13 cellular contexts compared by ENCODE assay signal in genomic region chr12:3107071-3107583, GRCh38. TPM values are rescaled to one million over a fixed set of nuclear protein-coding genes. Genes with fewer than 3 reads are reported as not detected.
DNase-seq lines count a peak whose midpoint lies in the region; FAIRE-seq and TF ChIP-seq lines count a peak whose summit lies in the region.
"Had no signal": no experiment of that assay in that cellular context is flagged by ENCODE, and none has a peak within 500 bp of the region (broad histone marks: within the 10 kb centered on the region; RNA-seq: fewer than 3 reads in every experiment).

No MANE protein-coding gene starts in this region.

- no peak overlapping the region for H2BK15ac ChIP-seq in mesenchymal stem cell (ENCODE audit: low read depth, poor library complexity, severe bottlenecking)

- no peak overlapping the region for H3K9ac ChIP-seq in mesenchymal stem cell (ENCODE audit: low read length)
- H3K9ac ChIP-seq in colonic mucosa (ENCODE audit: low read depth in 2 of 2, low read length in 2 of 2) = no peak overlapping the region

- H3K36me3 ChIP-seq in MG63 = no peaks in the 10 kb centered on the region
- peaks cover 0 to 3% of the 10 kb centered on the region in 2 experiments for H3K36me3 ChIP-seq in mesenchymal stem cell (ENCODE audit: control insufficient read depth in 1 of 2, insufficient read depth in 2 of 2, low read depth in 1 of 2, low read length in 2 of 2)
- no peaks in the 10 kb centered on the region for H3K36me3 ChIP-seq in colonic mucosa

- H3K23ac ChIP-seq in mesenchymal stem cell (ENCODE audit: low read length in 2 of 2) = no peak overlapping the region

- peaks cover 44% of the 10 kb centered on the region for H3K4me1 ChIP-seq in mesenchymal stem cell (ENCODE audit: control insufficient read depth, insufficient read depth, low read depth, low read length)
- no peaks in the 10 kb centered on the region for H3K4me1 ChIP-seq in colonic mucosa

- H3K14ac ChIP-seq in mesenchymal stem cell (ENCODE audit: low read length in 2 of 2) = peak overlapping the region in 1 of 2 experiments; percentile 71

- H3K27ac Mint-ChIP-seq in activated T-helper 1 cell treated with anti-CD3 and anti-CD28 coated beads, Interleukin-12 subunit alpha, Interleukin-12 subunit beta, Interleukin-2, Interleukin-4 antibody, amounts not matched to agents 30 ng/mL and 10 ng/mL and 1 ng/mL, durations not matched to agents 14 hours and 24 hours and 36 hours = no peak overlapping the region
- H3K27ac Mint-ChIP-seq: CD8-positive, alpha-beta T cell; stimulated activated naive CD8-positive, alpha-beta T cell treated with anti-CD3 and anti-CD28 coated beads, Interleukin-15, Interleukin-2, amounts not matched to agents 100 ng/mL and 50 ng/mL, for 24 hours had no signal

- H3K27ac ChIP-seq in mesenchymal stem cell (ENCODE audit: low read length, poor library complexity, severe bottlenecking) = peak overlapping the region; percentile 73
- no peak overlapping the region for H3K27ac ChIP-seq in colonic mucosa

- H3K27me3 ChIP-seq in MG63 = no peaks in the 10 kb centered on the region
- no peaks in the 10 kb centered on the region for H3K27me3 ChIP-seq in mesenchymal stem cell (ENCODE audit: control insufficient read depth in 1 of 2, insufficient read depth in 1 of 2, low read length in 2 of 2)
- no peaks in the 10 kb centered on the region for H3K27me3 ChIP-seq in colonic mucosa

- no peaks in the 10 kb centered on the region for H3K4me1 Mint-ChIP-seq in activated T-helper 1 cell treated with anti-CD3 and anti-CD28 coated beads, Interleukin-12 subunit alpha, Interleukin-12 subunit beta, Interleukin-2, Interleukin-4 antibody, amounts not matched to agents 30 ng/mL and 10 ng/mL and 1 ng/mL, durations not matched to agents 14 hours and 24 hours and 36 hours (ENCODE audit: low read depth)

- H4K8ac ChIP-seq in mesenchymal stem cell (ENCODE audit: low read length) = peak overlapping the region; percentile 2

- no peak overlapping the region for H3K4ac ChIP-seq in mesenchymal stem cell (ENCODE audit: low read depth in 1 of 2, low read length in 2 of 2)

- no peak overlapping the region for H2AFZ ChIP-seq in mesenchymal stem cell (ENCODE audit: low read depth, low read length)

- H3K4me2 ChIP-seq in mesenchymal stem cell (ENCODE audit: low read length, poor library complexity, severe bottlenecking) = peak overlapping the region; percentile 33

- FAIRE-seq in D721Med (lab: Jason Lieb, UNC) = no peak
- FAIRE-seq: GM12892 had no signal

- WGBS in mesenchymal stem cell = 27% methylated on average over 13 of the region's 14 CpGs

- no peak overlapping the region for H2BK5ac ChIP-seq in mesenchymal stem cell (ENCODE audit: low read depth, low read length, poor library complexity, severe bottlenecking)

- no peak overlapping the region for H3K4me3 Mint-ChIP-seq in activated T-helper 1 cell treated with anti-CD3 and anti-CD28 coated beads, Interleukin-12 subunit alpha, Interleukin-12 subunit beta, Interleukin-2, Interleukin-4 antibody, amounts not matched to agents 30 ng/mL and 10 ng/mL and 1 ng/mL, durations not matched to agents 14 hours and 24 hours and 36 hours
- H3K4me3 Mint-ChIP-seq: CD8-positive, alpha-beta T cell; stimulated activated naive CD8-positive, alpha-beta T cell treated with anti-CD3 and anti-CD28 coated beads, Interleukin-15, Interleukin-2, amounts not matched to agents 100 ng/mL and 50 ng/mL, for 24 hours had no signal

- peak overlapping the region; percentile 65 for H2AK5ac ChIP-seq in mesenchymal stem cell (ENCODE audit: low read length, severe bottlenecking)

- peaks cover 8% of the 10 kb centered on the region for H3K79me1 ChIP-seq in mesenchymal stem cell (replicated peaks; ENCODE audit: low read length, poor library complexity, severe bottlenecking)

- H3K18ac ChIP-seq in mesenchymal stem cell (ENCODE audit: low read depth in 1 of 2, low read length in 2 of 2) = peak overlapping the region in 1 of 2 experiments; percentile 50

- peak overlapping the region in 1 of 2 experiments; percentile 32 for H2BK12ac ChIP-seq in mesenchymal stem cell (ENCODE audit: low read length in 2 of 2)

- DNase-seq in AG20443 (ENCODE audit: low spot score) (peak; percentile 35), MG63 (peak; percentile 96), cerebellum (ENCODE audit: low spot score) (peak; percentile 48), mesenchymal stem cell (peak; percentile 47), D721Med (ENCODE audit: insufficient read length, low spot score) (no peak), NCI-H1105 (lab: John Stamatoyannopoulos, UW) (no peak), colonic mucosa (no peak)
- DNase-seq in activated T-helper 1 cell treated with anti-CD3 and anti-CD28 coated beads, Interleukin-12 subunit alpha, Interleukin-12 subunit beta, Interleukin-2, Interleukin-4 antibody, amounts not matched to agents 30 ng/mL and 10 ng/mL and 1 ng/mL, durations not matched to agents 14 hours and 24 hours and 36 hours (ENCODE audit: low spot score) = no peak
- DNase-seq: CD8-positive, alpha-beta T cell; KBM-7; SW 1271 had no signal

- H3K4me3 ChIP-seq in MG63 = no peak overlapping the region
- H3K4me3 ChIP-seq in mesenchymal stem cell (ENCODE audit: insufficient read depth in 1 of 2, low read depth in 1 of 2, low read length in 2 of 2) = no peak overlapping the region
- no peak overlapping the region for H3K4me3 ChIP-seq in colonic mucosa

- no peak overlapping the region for H2BK120ac ChIP-seq in mesenchymal stem cell (ENCODE audit: low read depth, low read length)

- no peak overlapping the region for H4K91ac ChIP-seq in mesenchymal stem cell (ENCODE audit: low read length)

- no peaks in the 10 kb centered on the region for H3K9me3 Mint-ChIP-seq in activated T-helper 1 cell treated with anti-CD3 and anti-CD28 coated beads, Interleukin-12 subunit alpha, Interleukin-12 subunit beta, Interleukin-2, Interleukin-4 antibody, amounts not matched to agents 30 ng/mL and 10 ng/mL and 1 ng/mL, durations not matched to agents 14 hours and 24 hours and 36 hours
- H3K9me3 Mint-ChIP-seq: CD8-positive, alpha-beta T cell; stimulated activated naive CD8-positive, alpha-beta T cell treated with anti-CD3 and anti-CD28 coated beads, Interleukin-15, Interleukin-2, amounts not matched to agents 100 ng/mL and 50 ng/mL, for 24 hours had no signal

- peaks cover 14% of the 10 kb centered on the region for H3K27me3 Mint-ChIP-seq in activated T-helper 1 cell treated with anti-CD3 and anti-CD28 coated beads, Interleukin-12 subunit alpha, Interleukin-12 subunit beta, Interleukin-2, Interleukin-4 antibody, amounts not matched to agents 30 ng/mL and 10 ng/mL and 1 ng/mL, durations not matched to agents 14 hours and 24 hours and 36 hours (ENCODE audit: insufficient read depth)
- H3K27me3 Mint-ChIP-seq: stimulated activated naive CD8-positive, alpha-beta T cell treated with anti-CD3 and anti-CD28 coated beads, Interleukin-15, Interleukin-2, amounts not matched to agents 100 ng/mL and 50 ng/mL, for 24 hours had no signal

- no peaks in the 10 kb centered on the region for H3K36me3 Mint-ChIP-seq in activated T-helper 1 cell treated with anti-CD3 and anti-CD28 coated beads, Interleukin-12 subunit alpha, Interleukin-12 subunit beta, Interleukin-2, Interleukin-4 antibody, amounts not matched to agents 30 ng/mL and 10 ng/mL and 1 ng/mL, durations not matched to agents 14 hours and 24 hours and 36 hours (ENCODE audit: low read depth)
- H3K36me3 Mint-ChIP-seq: CD8-positive, alpha-beta T cell had no signal

- H3K9me3 ChIP-seq in MG63 (no peaks in the 10 kb centered on the region), mesenchymal stem cell (ENCODE audit: control insufficient read depth, low read length) (no peaks in the 10 kb centered on the region), colonic mucosa (no peaks in the 10 kb centered on the region)

- intact Hi-C loops in colonic mucosa (cut with DNase I) = no loop called here
- intact Hi-C loops in activated T-helper 1 cell treated with anti-CD3 and anti-CD28 coated beads, Interleukin-12 subunit alpha, Interleukin-12 subunit beta, Interleukin-2, Interleukin-4 antibody, amounts not matched to agents 30 ng/mL and 10 ng/mL and 1 ng/mL, durations not matched to agents 14 hours and 24 hours and 36 hours (cut with micrococcal nuclease) = no loop called here

- TF ChIP-seq CTCF in D721Med (IDR thresholded peaks at IDR 0.05; ENCODE audit: insufficient read depth, missing control alignments) (no peak), colonic mucosa (IDR thresholded peaks at IDR 0.05) (no peak)

RNA-seq across cellular contexts. Expression of gene TSPAN9, which starts 29.9 kb away (rescaled TPM):
- 25.8 and 31.0 TPM in 2 replicates for total RNA-seq in MG63 (2014; rRNA removed; shearing (Covaris generic); ENCODE audit: low replicate concordance)
- total RNA-seq in cerebellum (70.4 TPM), colonic mucosa (1 to 10 TPM; 4.7 to 9.9 TPM)
- 22.0 TPM for polyA plus RNA-seq in mesenchymal stem cell (2013, experiment 1 of 2)
- polyA plus RNA-seq in mesenchymal stem cell (2013, experiment 2 of 2) = 21.7 TPM
- 0.44 and 0.47 TPM in 2 replicates for total RNA-seq in activated T-helper 1 cell treated with anti-CD3 and anti-CD28 coated beads, Interleukin-12 subunit alpha, Interleukin-12 subunit beta, Interleukin-2, Interleukin-4 antibody, amounts not matched to agents 30 ng/mL and 10 ng/mL and 1 ng/mL, durations not matched to agents 14 hours and 24 hours and 36 hours

Comparison
In these comparisons a context has a peak if more than half of its experiments do, and no peak if none do; other contexts are left out.
1. DNase-seq: peak in AG20443 (single experiment), MG63 (single experiment), cerebellum (single experiment) and mesenchymal stem cell (single experiment); none in D721Med (single experiment), NCI-H1105 (single experiment), colonic mucosa (single experiment) and activated T-helper 1 cell treated with anti-CD3 and anti-CD28 coated beads, Interleukin-12 subunit alpha, Interleukin-12 subunit beta, Interleukin-2, Interleukin-4 antibody, amounts not matched to agents 30 ng/mL and 10 ng/mL and 1 ng/mL, durations not matched to agents 14 hours and 24 hours and 36 hours (single experiment).